In genomic region chr5:45696206-45696836, GRCh38 we compare ENCODE assay signal across 8 cellular contexts. TPM values are rescaled to one million over a fixed set of nuclear protein-coding genes. Genes with fewer than 3 reads are reported as not detected.
DNase-seq lines count a peak whose midpoint lies in the region; ATAC-seq and TF ChIP-seq lines count a peak whose summit lies in the region.

Gene HCN1, minus strand, starts transcription at chr5:45696380.

- POLR2A ChIA-PET in activated CD8-positive, alpha-beta T cell treated with anti-CD3 and anti-CD28 coated beads for 36 hours (lab: Charles Lee): no interaction called here
- POLR2A ChIA-PET in naive thymus-derived CD8-positive, alpha-beta T cell (lab: Charles Lee): no interaction called here

- peaks cover 2% of the 10 kb centered on the region for H3K4me1 Mint-ChIP-seq in activated CD8-positive, alpha-beta T cell treated with anti-CD3 and anti-CD28 coated beads for 36 hours (ENCODE audit: low read depth)
- peaks cover 0 to 9% (median 5%) of the 10 kb centered on the region in 4 donors for H3K4me1 Mint-ChIP-seq in naive thymus-derived CD8-positive, alpha-beta T cell

- peaks cover 4% of the 10 kb centered on the region for H3K4me1 ChIP-seq in testis

- no peak within 1 kb of the TSS for H3K27ac Mint-ChIP-seq in activated CD8-positive, alpha-beta T cell treated with anti-CD3 and anti-CD28 coated beads for 36 hours
- H3K27ac Mint-ChIP-seq in naive thymus-derived CD8-positive, alpha-beta T cell: peak within 1 kb of the TSS in 1 of 10 donors; percentile 24

- CTCF ChIA-PET in activated CD8-positive, alpha-beta T cell treated with anti-CD3 and anti-CD28 coated beads for 36 hours (lab: Charles Lee): interaction anchor here (0.7 to 1.6 kb wide), 3 partner anchors 10 to 78 kb away, joined by 3 read pairs; no protein-coding TSS in a partner anchor

- no peak for TF ChIP-seq POLR2A in testis (IDR thresholded peaks at IDR 0.05)

- no peak within 1 kb of the TSS for H3K4me3 Mint-ChIP-seq in activated CD8-positive, alpha-beta T cell treated with anti-CD3 and anti-CD28 coated beads for 36 hours
- H3K4me3 Mint-ChIP-seq in naive thymus-derived CD8-positive, alpha-beta T cell: peak within 1 kb of the TSS in 6 of 10 donors; percentile 11 to 50 (median 26)

- H3K36me3 ChIP-seq in MG63: no peaks in the 10 kb centered on the region
- H3K36me3 ChIP-seq in testis (ENCODE audit: low read depth, missing control alignments): no peaks in the 10 kb centered on the region

- peak; percentile 76 for ATAC-seq in GM21447 (IDR thresholded peaks at IDR 0.05; ENCODE audit: unreplicated experiment)
- ATAC-seq in activated CD8-positive, alpha-beta T cell treated with anti-CD3 and anti-CD28 coated beads for 36 hours: peak; percentile 87
- peak in 1 of 2 donors; percentile 47 for ATAC-seq in naive thymus-derived CD8-positive, alpha-beta T cell

- TF ChIP-seq CTCF in activated CD8-positive, alpha-beta T cell treated with anti-CD3 and anti-CD28 coated beads for 36 hours (IDR thresholded peaks at IDR 0.05): peak; percentile 35
- peak; percentile 24 to 62 (median 49) for TF ChIP-seq CTCF in testis (IDR thresholded peaks at IDR 0.05)

- peaks cover 8% of the 10 kb centered on the region for H3K36me3 Mint-ChIP-seq in activated CD8-positive, alpha-beta T cell treated with anti-CD3 and anti-CD28 coated beads for 36 hours (ENCODE audit: low read depth)
- peaks cover 0 to 19% (median 5%) of the 10 kb centered on the region in 3 donors for H3K36me3 Mint-ChIP-seq in naive thymus-derived CD8-positive, alpha-beta T cell

- H3K9me3 Mint-ChIP-seq in activated CD8-positive, alpha-beta T cell treated with anti-CD3 and anti-CD28 coated beads for 36 hours: peaks cover 10% of the 10 kb centered on the region
- peaks cover 0 to 27% (median 22%) of the 10 kb centered on the region in 9 donors for H3K9me3 Mint-ChIP-seq in naive thymus-derived CD8-positive, alpha-beta T cell

- 12 to 23% methylated on average over 18 to 43 of the region's 46 CpGs for WGBS in testis, 2 donors

- no peaks in the 10 kb centered on the region; the same call in 1 of the 2 replicates for H3K9me3 ChIP-seq in MG63
- H3K9me3 ChIP-seq in testis: no peaks in the 10 kb centered on the region

- DNase-seq in CD1c-positive myeloid dendritic cell (ENCODE audit: extremely low spot score): peak; percentile 23
- DNase-seq in MG63: peak; percentile 84
- peak; percentile 56 for DNase-seq in activated CD8-positive, alpha-beta T cell treated with anti-CD3 and anti-CD28 coated beads for 36 hours
- peak; percentile 33 for DNase-seq in fibroblast of the conjunctiva (ENCODE audit: low read depth)
- no peak for DNase-seq in naive thymus-derived CD8-positive, alpha-beta T cell
- peak; percentile 88 for DNase-seq in testis
- DNase-seq in H4 (ENCODE audit: low spot score): no peak

- H3K4me3 ChIP-seq in MG63: peak within 1 kb of the TSS; percentile 8; the same call in 1 of the 2 replicates
- peak within 1 kb of the TSS; percentile 52 to 55 for H3K4me3 ChIP-seq in testis

- intact Hi-C loops in activated CD8-positive, alpha-beta T cell treated with anti-CD3 and anti-CD28 coated beads for 36 hours (cut with micrococcal nuclease): no loop called here
- intact Hi-C loops in testis (cut with DNase I; ENCODE audit: low total_unique reads): no loop called here

- peaks cover 21% of the 10 kb centered on the region for H3K27me3 Mint-ChIP-seq in activated CD8-positive, alpha-beta T cell treated with anti-CD3 and anti-CD28 coated beads for 36 hours
- H3K27me3 Mint-ChIP-seq in naive thymus-derived CD8-positive, alpha-beta T cell: peaks cover 23 to 34% (median 26%) of the 10 kb centered on the region in 5 donors

- H3K27me3 ChIP-seq in MG63 (peaks cover 21% of the 10 kb centered on the region), testis (no peaks in the 10 kb centered on the region)

- no peak within 1 kb of the TSS for H3K27ac ChIP-seq in testis

RNA-seq across cellular contexts. Expression of gene HCN1, which starts in this region (rescaled TPM):
- total RNA-seq in MG63 (2014; rRNA removed; shearing (Covaris generic); ENCODE audit: low replicate concordance): not detected in 2 replicates
- total RNA-seq in activated CD8-positive, alpha-beta T cell treated with anti-CD3 and anti-CD28 coated beads for 36 hours: not detected
- total RNA-seq in naive thymus-derived CD8-positive, alpha-beta T cell: not detected
- polyA plus RNA-seq in naive thymus-derived CD8-positive, alpha-beta T cell: not detected
- 1 to 10 TPM; 1.4 to 1.7 TPM for total RNA-seq in testis
- polyA plus RNA-seq in testis (ENCODE audit: insufficient read depth, low read depth, low replicate concordance): 0.20 TPM
- total RNA-seq in H4 (2014; rRNA removed; shearing (Covaris generic)): not detected in 2 replicates

Comparison
In these comparisons a context has a peak if more than half of its experiments do, and no peak if none do; other contexts are left out.
1. Peak in DNase-seq and H3K4me3 ChIP-seq in MG63; RNA of the gene not detected or under 1 TPM.
2. Peak in DNase-seq and ATAC-seq in activated CD8-positive, alpha-beta T cell treated with anti-CD3 and anti-CD28 coated beads for 36 hours; RNA of the gene not detected or under 1 TPM.
3. DNase-seq: peak in CD1c-positive myeloid dendritic cell (single experiment), fibroblast of the conjunctiva (single experiment) and testis (single experiment); none in naive thymus-derived CD8-positive, alpha-beta T cell (0 of 10) and H4 (single experiment).